In genomic region chr19:1038995-1039645, GRCh38 we compare ENCODE assay signal across 8 cellular contexts. TPM values are rescaled to one million over a fixed set of nuclear protein-coding genes. Genes with fewer than 3 reads are reported as not detected.
DNase-seq lines count a peak whose midpoint lies in the region; FAIRE-seq and TF ChIP-seq lines count a peak whose summit lies in the region.

No MANE protein-coding gene starts in this region.

- peak overlapping the region; percentile 75 for H3K27ac ChIP-seq in HL-60 (replicated peaks)
- peak overlapping the region; percentile 45 for H3K27ac ChIP-seq in mesodermal cell (ENCODE audit: low read depth, low read length, severe bottlenecking)
- no peak overlapping the region for H3K27ac ChIP-seq in thyroid gland

- DNase-seq in AG10803 (ENCODE audit: low read depth): peak; percentile 58
- DNase-seq in HL-60 (ENCODE audit: low read depth in 1 of 2, low spot score in 1 of 2): no peak
- DNase-seq in amniotic epithelial cell (ENCODE audit: low read depth): peak; percentile 30
- no peak for DNase-seq in frontal cortex (ENCODE audit: low spot score in 2 of 2)
- DNase-seq in amygdala (lab: John Stamatoyannopoulos, UW): no peak
- no peak for DNase-seq in NCI-H446 (lab: John Stamatoyannopoulos, UW)
- DNase-seq in thyroid gland: no peak

- H3K4me3 ChIP-seq in AG10803 (ENCODE audit: low read length) (no peak overlapping the region; the same call in 1 of the 2 replicates), HL-60 (replicated peaks; ENCODE audit: insufficient read depth, low read length) (no peak overlapping the region; the same call in 1 of the 2 replicates), mesodermal cell (ENCODE audit: extremely low read depth, insufficient read depth, low read length, poor library complexity, severe bottlenecking) (no peak overlapping the region), thyroid gland (replicated peaks in 1 of 3) (no peak overlapping the region)

- FAIRE-seq in frontal cortex (lab: Jason Lieb, UNC): no peak

- peaks cover 34% of the 10 kb centered on the region for H3K36me3 ChIP-seq in mesodermal cell (ENCODE audit: control insufficient read depth, insufficient read depth, low read length)
- H3K36me3 ChIP-seq in thyroid gland: peaks cover 0 to 6% of the 10 kb centered on the region in 2 donors

- H3K9me3 ChIP-seq in mesodermal cell (ENCODE audit: control insufficient read depth, low read length) (no peaks in the 10 kb centered on the region), thyroid gland (no peaks in the 10 kb centered on the region)

- TF ChIP-seq CTCF in AG10803 (conservative IDR thresholded peaks at IDR 0.05; ENCODE audit: low read length) (no peak), HL-60 (IDR thresholded peaks at IDR 0.05; ENCODE audit: insufficient read depth, low read length) (no peak), thyroid gland (IDR thresholded peaks at IDR 0.05) (no peak)

- H3K27me3 ChIP-seq in HL-60 (ENCODE audit: insufficient read depth, poor library complexity, severe bottlenecking) (no peaks in the 10 kb centered on the region), thyroid gland (no peaks in the 10 kb centered on the region)

- H3K4me1 ChIP-seq in mesodermal cell (ENCODE audit: control insufficient read depth, insufficient read depth, low read length, poor library complexity, severe bottlenecking) (peaks cover 7% of the 10 kb centered on the region), thyroid gland (peaks cover 10 to 29% of the 10 kb centered on the region in 2 donors)

- intact Hi-C loops in thyroid gland (cut with DNase I): no loop called here

- TF ChIP-seq POLR2A in thyroid gland (IDR thresholded peaks at IDR 0.05): no peak

- 65 to 71% methylated on average over 22 of the region's 22 CpGs for WGBS in mesodermal cell (ENCODE audit: insufficient coverage in 2 of 2), 2 experiments
- 72 to 77% methylated on average over 22 of the region's 22 CpGs for WGBS in thyroid gland, 2 donors

RNA-seq across cellular contexts. Expression of gene ABCA7, which starts 0.8 kb away (rescaled TPM):
- polyA plus RNA-seq in mesodermal cell (2013, experiment 1 of 2): 12.9 TPM
- polyA plus RNA-seq in mesodermal cell (2013, experiment 2 of 2): 13.2 TPM
- total RNA-seq in frontal cortex (2.0 TPM), thyroid gland (10 to 100 TPM; 15.5 to 58.7 (median 29.8) TPM)

RNA-seq across cellular contexts. Expression of gene CNN2, which starts 12.7 kb away (rescaled TPM):
- 170 TPM for polyA plus RNA-seq in mesodermal cell (2013, experiment 1 of 2)
- polyA plus RNA-seq in mesodermal cell (2013, experiment 2 of 2): 152 TPM
- total RNA-seq in frontal cortex (8.2 TPM), thyroid gland (10 to 100 TPM; 60.7 to 88.2 (median 82.2) TPM)

RNA-seq across cellular contexts. Expression of gene RNU6-2, which starts 17.8 kb away (rescaled TPM):
- polyA plus RNA-seq in mesodermal cell (2013, experiment 1 of 2): under 0.01 TPM
- under 0.01 TPM for polyA plus RNA-seq in mesodermal cell (2013, experiment 2 of 2)
- total RNA-seq in frontal cortex (not detected), thyroid gland (not detected)

RNA-seq across cellular contexts. Expression of gene TMEM259, which starts 18.2 kb away (rescaled TPM):
- 114 TPM for polyA plus RNA-seq in mesodermal cell (2013, experiment 1 of 2)
- polyA plus RNA-seq in mesodermal cell (2013, experiment 2 of 2): 100 TPM
- total RNA-seq in frontal cortex (29.3 TPM), thyroid gland (100 to 1,000 TPM; 162 to 238 (median 192) TPM)

RNA-seq across cellular contexts. Expression of gene ARHGAP45, which starts 27.8 kb away (rescaled TPM):
- 5.1 TPM for polyA plus RNA-seq in mesodermal cell (2013, experiment 1 of 2)
- 3.8 TPM for polyA plus RNA-seq in mesodermal cell (2013, experiment 2 of 2)
- total RNA-seq in frontal cortex (1.2 TPM), thyroid gland (10 to 100 TPM; 11.5 to 19.8 (median 14.4) TPM)

Comparison
In these comparisons a context has a peak if more than half of its experiments do, and no peak if none do; other contexts are left out.
1. DNase-seq: peak in AG10803 (single experiment) and amniotic epithelial cell (single experiment); none in HL-60 (0 of 2), frontal cortex (0 of 2), amygdala (0 of 56), NCI-H446 (0 of 2) and thyroid gland (0 of 2).
2. H3K27ac ChIP-seq: peak in HL-60 (single experiment) and mesodermal cell (single experiment); none in thyroid gland (0 of 3).